Comparison of ENCODE assay signal across 10 cellular contexts in the genomic region with DNA sequence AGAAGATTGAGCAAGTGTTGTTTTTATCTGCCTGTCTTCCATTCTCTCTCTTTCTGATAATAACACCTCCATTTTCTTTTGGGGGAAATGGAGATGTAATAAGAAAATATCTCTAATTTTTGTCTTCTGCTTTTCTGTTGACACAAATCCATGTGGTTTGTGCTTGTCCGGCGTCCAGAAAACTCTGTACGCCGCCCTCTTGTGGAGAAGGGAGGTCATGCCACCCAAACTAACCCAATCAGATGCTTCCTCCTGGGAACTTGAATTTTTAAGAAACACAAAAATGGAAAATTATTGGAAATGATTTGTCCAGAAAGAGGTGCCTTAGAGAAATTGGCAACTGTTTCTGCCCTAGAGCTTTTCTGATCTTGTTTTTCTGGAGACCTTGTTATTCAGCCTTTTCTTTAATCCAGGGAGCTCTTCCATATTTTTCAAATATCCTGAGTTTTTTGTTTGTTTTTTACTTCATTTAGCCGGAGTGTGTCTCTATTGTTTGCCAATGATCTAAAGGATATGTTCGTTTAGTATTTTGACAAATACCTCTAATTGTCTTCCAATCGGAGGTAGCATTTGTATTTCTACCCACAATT. TPM values are rescaled to one million over a fixed set of nuclear protein-coding genes. Genes with fewer than 3 reads are reported as not detected.
DNase-seq lines count a peak whose midpoint lies in the region; ATAC-seq and TF ChIP-seq lines count a peak whose summit lies in the region.
"Had no signal": no experiment of that assay in that cellular context is flagged by ENCODE, and none has a peak within 500 bp of the region (broad histone marks: within the 10 kb centered on the region; RNA-seq: fewer than 3 reads in every experiment).

No MANE protein-coding gene starts in this region.

- no peak overlapping the region for H3K23ac ChIP-seq in H9 (ENCODE audit: insufficient read length, low read depth, low read length)

- H2BK12ac ChIP-seq in H9 (ENCODE audit: insufficient read length, low read depth, low read length), result no peak overlapping the region

- H2BK15ac ChIP-seq in H9 (ENCODE audit: low read depth, low read length), result no peak overlapping the region

- H2BK20ac ChIP-seq in H9 (ENCODE audit: low read depth, low read length, poor library complexity, severe bottlenecking), result no peak overlapping the region

- no peak overlapping the region for H3K14ac ChIP-seq in H9 (ENCODE audit: insufficient read depth, low read length)

- DNase-seq in CMK (ENCODE audit: low read depth) (peak; percentile 27), H9 (no peak), amniotic epithelial cell (ENCODE audit: low read depth) (peak; percentile 50), iPS-NIHi11 (ENCODE audit: low spot score) (peak; percentile 62), KG1 (lab: John Stamatoyannopoulos, UW) (no peak)
- DNase-seq in stimulated activated CD4-positive, alpha-beta T cell treated with anti-CD3 and anti-CD28 coated beads, Interleukin-4, amount 100 ng/mL, for 24 hours, result peak; percentile 50

- H3K27ac ChIP-seq in H9 (ENCODE audit: insufficient read length, low read depth, low read length), result no peak overlapping the region
- no peak overlapping the region for H3K27ac ChIP-seq in OCI-LY1 (ENCODE audit: low read depth, low read length, poor library complexity, severe bottlenecking)

- no peak overlapping the region for H2BK120ac ChIP-seq in H9 (ENCODE audit: low read depth, low read length, poor library complexity, severe bottlenecking)

- peaks cover 8% of the 10 kb centered on the region for H3K27me3 Mint-ChIP-seq in H9 (ENCODE audit: low read depth)

- H3K27me3 ChIP-seq in H9 (ENCODE audit: insufficient read depth, low read length), result no peaks in the 10 kb centered on the region
- H3K27me3 ChIP-seq in OCI-LY1 (ENCODE audit: insufficient read depth, low read length), result peaks cover 4% of the 10 kb centered on the region; the same call in 1 of the 2 replicates

- peaks cover 0 to 2% (median 0%) of the 10 kb centered on the region in 3 experiments; a peak in 2 of 7 replicates for H3K36me3 Mint-ChIP-seq in H9 (ENCODE audit: insufficient read depth in 1 of 3, low read depth in 3 of 3)

- H3K79me1 ChIP-seq in H9 (ENCODE audit: insufficient read depth, low read depth, low read length, poor library complexity, severe bottlenecking), result no peaks in the 10 kb centered on the region

- TF ChIP-seq CTCF in H9 (conservative IDR thresholded peaks at IDR 0.05) (peak; percentile 87), OCI-LY1 (IDR thresholded peaks at IDR 0.05; ENCODE audit: low read length) (peak; percentile 85)

- H4K5ac ChIP-seq in H9 (ENCODE audit: insufficient read length, low read depth, low read length), result no peak overlapping the region

- H3K9me3 ChIP-seq in H9 (ENCODE audit: control insufficient read depth, low read depth, low read length), result no peaks in the 10 kb centered on the region
- H3K9me3 ChIP-seq in OCI-LY1 (ENCODE audit: low read length), result peaks cover 7% of the 10 kb centered on the region

- no peaks in the 10 kb centered on the region for H4K20me1 ChIP-seq in H9 (ENCODE audit: control insufficient read depth, insufficient read depth, insufficient read length)
- no peaks in the 10 kb centered on the region for H4K20me1 ChIP-seq in OCI-LY1 (ENCODE audit: insufficient read depth, low read length)

- H3T11ph ChIP-seq in H9 (ENCODE audit: low read length), result no peak overlapping the region

- H3K79me2 ChIP-seq in H9 (ENCODE audit: insufficient read depth, low read length) (no peaks in the 10 kb centered on the region), OCI-LY1 (ENCODE audit: insufficient read depth, low read length) (no peaks in the 10 kb centered on the region)

- no peak overlapping the region for H2AK5ac ChIP-seq in H9 (ENCODE audit: insufficient read length, low read length)

- no peak overlapping the region for H3K4me2 ChIP-seq in H9 (ENCODE audit: insufficient read depth, insufficient read length, low read length)
- no peak overlapping the region for H3K4me2 ChIP-seq in OCI-LY1 (ENCODE audit: low read length)

- H3K27ac Mint-ChIP-seq in H9, result no peak overlapping the region
- H3K27ac Mint-ChIP-seq: T-helper 1 cell treated with Interleukin-12 subunit alpha and Interleukin-12 subunit beta and Interleukin-4 antibody, amounts not matched to agents 30 μg/mL and 1 μg/mL, for 36 hours had no signal

- H4K91ac ChIP-seq in H9 (ENCODE audit: insufficient read length, low read depth, low read length), result no peak overlapping the region

- H3F3A ChIP-seq in OCI-LY1 (ENCODE audit: insufficient read depth, low read length), result no peaks in the 10 kb centered on the region

- no peak overlapping the region for H3K56ac ChIP-seq in H9 (ENCODE audit: insufficient read length, low read depth, low read length)

- no peak overlapping the region for H2BK5ac ChIP-seq in H9 (ENCODE audit: insufficient read length, low read length)

- H3K4me1 ChIP-seq in H9 (ENCODE audit: insufficient read depth, low read length) (no peaks in the 10 kb centered on the region), OCI-LY1 (ENCODE audit: insufficient read depth, low read length, severe bottlenecking) (no peaks in the 10 kb centered on the region)

- H2AFZ ChIP-seq in H9 (ENCODE audit: low read length) (no peak overlapping the region), OCI-LY1 (ENCODE audit: low read length) (no peak overlapping the region)

- H3K9me2 ChIP-seq in OCI-LY1 (ENCODE audit: low read depth, low read length), result no peaks in the 10 kb centered on the region

- ATAC-seq in GM18873 (IDR thresholded peaks at IDR 0.05; ENCODE audit: low FRiP score, unreplicated experiment), result no peak

- no peaks in the 10 kb centered on the region for H3K36me3 ChIP-seq in OCI-LY1 (ENCODE audit: insufficient read depth, low read length)

- H3K9ac ChIP-seq in H9 (ENCODE audit: extremely low read depth, insufficient read length, low read length) (no peak overlapping the region), OCI-LY1 (ENCODE audit: low read length) (no peak overlapping the region)

- H4K8ac ChIP-seq in H9 (replicated peaks; ENCODE audit: insufficient read length, low read depth, low read length), result no peak overlapping the region

- H3K4me3 ChIP-seq in OCI-LY1 (ENCODE audit: low read depth, low read length, poor library complexity, severe bottlenecking), result no peak overlapping the region
- H3K4me3 ChIP-seq: skin epidermis had no signal

- no peaks in the 10 kb centered on the region for H3K23me2 ChIP-seq in H9 (ENCODE audit: insufficient read length, low read depth, low read length, poor library complexity, severe bottlenecking)

- WGBS in H9 (ENCODE audit: extremely low coverage, insufficient read length, low lambda C conversion rate), result no CpG with 5 or more reads among the region's 7 CpGs

- no peaks in the 10 kb centered on the region for H3K4me1 Mint-ChIP-seq in H9

- peaks cover 10 to 11% of the 10 kb centered on the region in 2 experiments for H3K9me3 Mint-ChIP-seq in H9

- H3K18ac ChIP-seq in H9 (ENCODE audit: insufficient read length, low read depth, low read length), result no peak overlapping the region

- no peak overlapping the region for H3K4ac ChIP-seq in H9 (ENCODE audit: low read depth, low read length)

- H3K4me3 Mint-ChIP-seq in H9, result no peak overlapping the region
- H3K4me3 Mint-ChIP-seq: T-helper 1 cell treated with Interleukin-12 subunit alpha and Interleukin-12 subunit beta and Interleukin-4 antibody, amounts not matched to agents 30 μg/mL and 1 μg/mL, for 36 hours had no signal

RNA-seq across cellular contexts. Expression of gene FNDC1, which starts 17.8 kb away (rescaled TPM):
- 0.24 TPM in 2 replicates for total RNA-seq in H9 (2021)

Comparison
In these comparisons a context has a peak if more than half of its experiments do, and no peak if none do; other contexts are left out.
1. DNase-seq: peak in CMK (single experiment), amniotic epithelial cell (single experiment), iPS-NIHi11 (single experiment) and stimulated activated CD4-positive, alpha-beta T cell treated with anti-CD3 and anti-CD28 coated beads, Interleukin-4, amount 100 ng/mL, for 24 hours (single experiment); none in H9 (single experiment) and KG1 (single experiment).